8 cellular contexts compared by ENCODE assay signal in the genomic region with DNA sequence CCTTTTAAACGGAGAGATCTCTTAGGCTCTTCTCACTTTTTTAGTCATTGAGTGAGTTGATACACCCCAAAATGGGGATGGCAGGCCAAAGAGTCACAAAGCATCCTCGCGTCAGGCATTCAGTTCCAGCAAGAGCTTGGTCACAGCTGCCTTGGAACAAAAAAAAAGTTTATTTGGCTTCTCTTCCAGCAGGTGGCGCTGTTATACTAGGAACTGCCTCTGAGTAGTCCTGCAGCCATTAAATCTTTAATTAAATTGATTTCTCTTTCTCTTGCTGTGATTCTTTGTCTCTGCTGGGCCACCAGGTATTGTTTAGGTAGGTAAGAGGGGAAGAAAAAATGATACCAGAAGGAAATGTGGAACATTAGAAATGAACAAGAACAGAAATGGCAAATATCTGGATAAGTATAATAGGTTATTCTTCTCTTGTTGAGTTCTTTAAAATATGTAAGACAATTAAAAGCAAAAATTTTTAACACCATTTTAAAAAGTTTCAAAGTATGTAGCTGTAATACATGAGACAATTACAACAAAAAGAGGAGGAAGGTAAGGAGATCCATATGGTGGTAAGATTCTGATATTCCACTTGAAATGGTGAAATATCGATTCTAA.
A peak's percentile ranks its signal among the peaks of the same experiment; 100 is the strongest.
DNase-seq lines count a peak whose midpoint lies in the region; FAIRE-seq and TF ChIP-seq lines count a peak whose summit lies in the region.

No MANE protein-coding gene starts in this region.

- peaks cover 10% of the 10 kb centered on the region for H3K27me3 Mint-ChIP-seq in neural crest cell (ENCODE audit: low read depth)
- peaks cover 16% of the 10 kb centered on the region for H3K27me3 Mint-ChIP-seq in type B pancreatic cell

- H3K9me3 Mint-ChIP-seq in neural crest cell (peaks cover 10% of the 10 kb centered on the region), type B pancreatic cell (no peaks in the 10 kb centered on the region)

- TF ChIP-seq CTCF in neural crest cell (conservative IDR thresholded peaks at IDR 0.05): peak; percentile 94
- peak; percentile 92 for TF ChIP-seq CTCF in type B pancreatic cell (conservative IDR thresholded peaks at IDR 0.05)

- peak; percentile 78 for FAIRE-seq in A204.1 (lab: Jason Lieb, UNC)
- FAIRE-seq in GM18507 (lab: Jason Lieb, UNC): peak; percentile 79

- H3K4me3 Mint-ChIP-seq in neural crest cell (no peak overlapping the region), type B pancreatic cell (no peak overlapping the region)

- H3K4me1 Mint-ChIP-seq in neural crest cell (no peaks in the 10 kb centered on the region), type B pancreatic cell (ENCODE audit: unreplicated experiment) (no peaks in the 10 kb centered on the region)

- H3K27ac Mint-ChIP-seq in neural crest cell (ENCODE audit: unreplicated experiment): no peak overlapping the region
- H3K27ac Mint-ChIP-seq in type B pancreatic cell: no peak overlapping the region

- peak; percentile 18 for DNase-seq in GM18507 (ENCODE audit: extremely low spot score, insufficient read length, low read depth)
- DNase-seq in HUDEP-2 (lab: John Stamatoyannopoulos, UW; ENCODE audit: unreplicated experiment in 76 of 76): peak in 47 of 76 experiments; percentile 3 to 74 (median 35)
- peak; percentile 63 for DNase-seq in NOMO-1 treated with DMSO at 0.1 percent for 48 hours (lab: John Stamatoyannopoulos, UW; ENCODE audit: unreplicated experiment)
- peak; percentile 25 for DNase-seq in activated T-cell treated with anti-CD3 and anti-CD28 coated beads, Interleukin-2, amount 50 U/mL, for 1 hour
- peak; percentile 74 for DNase-seq in fibroblast of peridontal ligament (ENCODE audit: extremely low read depth)
- peak; percentile 63 for DNase-seq in neural crest cell (ENCODE audit: low read depth, low spot score)
- DNase-seq in type B pancreatic cell (ENCODE audit: extremely low spot score, unreplicated experiment): no peak

- no peaks in the 10 kb centered on the region for H3K36me3 Mint-ChIP-seq in neural crest cell (ENCODE audit: low read depth)
- no peaks in the 10 kb centered on the region for H3K36me3 Mint-ChIP-seq in type B pancreatic cell
